ENCODE assay signal across 8 cellular contexts in the genomic region with DNA sequence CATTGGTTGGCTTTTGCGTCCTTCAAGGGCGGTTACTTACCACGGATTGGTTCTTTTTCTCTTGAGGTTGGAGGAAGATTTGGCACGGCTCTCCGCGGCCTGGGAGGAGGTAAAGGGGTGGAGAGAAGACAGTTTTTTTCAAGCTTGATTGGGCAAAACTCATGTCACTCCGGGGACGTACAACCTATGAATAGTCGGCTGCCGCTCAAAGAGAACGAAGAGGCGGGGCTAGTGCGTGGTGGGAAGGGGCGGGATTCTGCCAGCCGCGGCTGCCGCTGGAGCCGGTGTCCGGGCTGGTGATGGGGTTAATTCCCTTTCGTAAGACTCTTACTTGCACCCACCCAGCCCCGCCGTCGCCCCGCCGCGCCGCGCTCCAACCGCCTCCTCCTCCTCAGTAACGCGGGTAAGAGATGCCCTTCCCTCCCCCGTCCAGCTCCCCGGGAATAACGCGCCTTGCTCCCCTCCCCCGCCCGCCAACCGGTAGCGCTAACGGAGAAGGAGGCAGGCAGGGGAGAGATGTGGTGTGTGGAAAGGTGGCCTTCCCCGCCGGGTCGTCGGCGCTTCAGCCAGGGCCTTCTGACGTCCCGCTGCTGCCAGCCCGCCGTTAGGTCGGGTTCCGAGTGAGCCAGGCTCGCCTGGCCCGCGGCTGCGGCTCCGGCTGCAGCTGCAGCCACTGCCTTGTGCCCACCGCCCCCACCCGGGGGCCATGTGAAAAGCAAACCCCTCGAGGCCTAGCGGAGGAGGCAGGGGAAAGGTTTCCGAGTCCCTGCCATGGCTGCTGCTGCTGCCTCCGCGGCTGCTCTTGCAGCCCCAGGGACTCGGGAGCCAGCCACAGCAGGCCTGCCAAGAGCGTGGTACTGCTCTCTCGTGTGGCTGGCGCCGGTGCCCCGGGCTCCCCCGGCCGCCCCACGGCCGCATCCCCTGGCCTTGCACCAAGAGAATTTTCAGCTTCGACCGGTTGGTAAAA. TPM values are rescaled to one million over a fixed set of nuclear protein-coding genes. Genes with fewer than 3 reads are reported as not detected.
A peak's percentile ranks its signal among the peaks of the same experiment; 100 is the strongest.
DNase-seq lines count a peak whose midpoint lies in the region; ATAC-seq and TF ChIP-seq lines count a peak whose summit lies in the region.

Gene R3HDM1 (plus strand): TSS at position 254 of the 967 bp plus-strand sequence. CDS start 73,362 bp downstream, outside the sequence.

- H3K4me3 ChIP-seq in GM12864 (ENCODE audit: low read depth, low read length) (peak within 1 kb of the TSS; percentile 83), testis (peak within 1 kb of the TSS; percentile 78 to 80)

- 0 to 1% methylated on average over 18 to 73 of the region's 75 CpGs for WGBS in testis, 2 donors

- peaks cover 8% of the 10 kb centered on the region for H3K4me1 ChIP-seq in testis

- TF ChIP-seq CTCF in GM12864 (IDR thresholded peaks at IDR 0.05; ENCODE audit: low read depth, low read length, missing control alignments) (peak; percentile 31), omental fat pad (IDR thresholded peaks at IDR 0.05) (no peak), testis (IDR thresholded peaks at IDR 0.05) (no peak)

- peak within 1 kb of the TSS; percentile 85 for H3K27ac Mint-ChIP-seq in activated naive CD8-positive, alpha-beta T cell

- H3K36me3 Mint-ChIP-seq in activated naive CD8-positive, alpha-beta T cell = peaks cover 2% of the 10 kb centered on the region

- DNase-seq in GM12864 (ENCODE audit: low read depth) = peak; percentile 100
- peak; percentile 99 for DNase-seq in NCI-H1105 (lab: John Stamatoyannopoulos, UW)
- peak; percentile 100 for DNase-seq in SKM-1 treated with dmso at 0.1 percent for 144 hours (lab: John Stamatoyannopoulos, UW; ENCODE audit: unreplicated experiment)
- DNase-seq in glomerular visceral epithelial cell (ENCODE audit: extremely low spot score) = peak; percentile 100
- peak; percentile 93 for DNase-seq in omental fat pad (ENCODE audit: low spot score)
- DNase-seq in testis = peak; percentile 100

- intact Hi-C loops in testis (cut with DNase I; ENCODE audit: low total_unique reads) = no loop called here

- no peaks in the 10 kb centered on the region for H3K9me3 ChIP-seq in testis

- peak; percentile 76 for ATAC-seq in HG02623 (IDR thresholded peaks at IDR 0.05; ENCODE audit: unreplicated experiment)
- peak; percentile 97 for ATAC-seq in omental fat pad (ENCODE audit: low FRiP score)

- no peak for TF ChIP-seq POLR2A in testis (IDR thresholded peaks at IDR 0.05)

- H3K36me3 ChIP-seq in testis (ENCODE audit: low read depth, missing control alignments) = no peaks in the 10 kb centered on the region

- H3K27me3 ChIP-seq in testis = no peaks in the 10 kb centered on the region

- H3K27me3 Mint-ChIP-seq in activated naive CD8-positive, alpha-beta T cell = no peaks in the 10 kb centered on the region

- H3K9me3 Mint-ChIP-seq in activated naive CD8-positive, alpha-beta T cell (ENCODE audit: low read depth) = no peaks in the 10 kb centered on the region

- H3K4me3 Mint-ChIP-seq in activated naive CD8-positive, alpha-beta T cell = no peak within 1 kb of the TSS

- H3K27ac ChIP-seq in testis = peak within 1 kb of the TSS; percentile 71 to 96

- peaks cover 35% of the 10 kb centered on the region for H3K4me1 Mint-ChIP-seq in activated naive CD8-positive, alpha-beta T cell (ENCODE audit: low read depth)

RNA-seq across cellular contexts. Expression of gene R3HDM1, which starts in this region (rescaled TPM):
- total RNA-seq in omental fat pad (10 to 100 TPM; 11.1 to 17.5 (median 15.7) TPM), testis (100 to 1,000 TPM in 1 of 2 donors, 10 to 100 TPM in 1; 82.1 to 106 TPM)
- 50.7 TPM for polyA plus RNA-seq in testis (ENCODE audit: insufficient read depth, low read depth, low replicate concordance)

Comparison
In these comparisons a context has a peak if more than half of its experiments do, and no peak if none do; other contexts are left out.
1. Peak in every context shown above with its lines: DNase-seq, ATAC-seq, H3K4me3 ChIP-seq and H3K27ac ChIP-seq.
2. RNA of gene R3HDM1 (total RNA-seq): 82.1 to 106 TPM in testis; 11.1 to 17.5 TPM in omental fat pad; every median in the first group is over 4 times any median in the second.